Comparison of ENCODE assay signal across 28 cellular contexts in the genomic region with DNA sequence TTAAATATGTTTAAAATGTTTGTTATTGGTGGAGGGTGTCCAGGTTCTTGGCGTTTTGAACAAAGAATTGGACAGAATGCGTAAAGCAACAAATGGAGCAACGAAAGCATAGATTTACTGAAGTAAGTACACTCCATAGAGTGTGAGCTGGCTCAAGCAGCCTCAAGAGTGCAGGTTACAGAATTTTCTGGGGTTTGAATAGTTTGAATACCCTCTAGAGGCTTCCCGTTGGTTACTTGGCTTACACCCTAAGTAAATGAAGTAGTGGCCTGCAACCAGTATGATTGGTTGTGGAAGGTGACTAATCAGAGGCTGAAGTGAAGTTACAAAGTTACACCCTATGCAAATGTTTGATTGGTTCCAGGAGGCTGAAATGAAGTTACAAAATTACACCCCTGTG. TPM values are rescaled to one million over a fixed set of nuclear protein-coding genes. Genes with fewer than 3 reads are reported as not detected.
A peak's percentile ranks its signal among the peaks of the same experiment; 100 is the strongest.
DNase-seq lines count a peak whose midpoint lies in the region; ATAC-seq, FAIRE-seq and TF ChIP-seq lines count a peak whose summit lies in the region.
"Had no signal": no experiment of that assay in that cellular context is flagged by ENCODE, and none has a peak within 500 bp of the region (broad histone marks: within the 10 kb centered on the region; RNA-seq: fewer than 3 reads in every experiment).

No MANE protein-coding gene starts in this region.

- intact Hi-C loops in K562 (cut with micrococcal nuclease) (no loop called here), A673 (cut with micrococcal nuclease; ENCODE audit: unreplicated experiment) (loop anchor here (10.0 kb wide), 1 partner anchor 341 kb away; the partner anchor contains the start of gene SSBP3)

- TF ChIP-seq CTCF in K562 (IDR thresholded peaks at IDR 0.05 in 2 of 3, conservative IDR thresholded peaks at IDR 0.05 in 1 of 3; ENCODE audit: insufficient read depth in 2 of 3, low read depth in 1 of 3, low read length in 3 of 3) (no peak), fibroblast of the aortic adventitia (IDR thresholded peaks at IDR 0.05; ENCODE audit: insufficient read depth, low read length) (no peak), A673 (conservative IDR thresholded peaks at IDR 0.05; ENCODE audit: low read depth, low read length) (no peak)

- CTCF ChIA-PET in K562 (lab: Yijun Ruan, JAX; ENCODE audit: low intra/inter-chr PET ratio): no interaction called here
- CTCF ChIA-PET in A673 (lab: Charles Lee): no interaction called here

- POLR2A ChIA-PET in K562 (lab: Yijun Ruan, JAX): interaction anchor here (0.8 kb wide), 1 partner anchor 72 kb away, joined by 3 read pairs; no protein-coding TSS in a partner anchor
- POLR2A ChIA-PET in A673 (lab: Charles Lee; ENCODE audit: low non-redundant PET): no interaction called here

- no peak overlapping the region for H3K4me3 ChIP-seq in K562
- H3K4me3 ChIP-seq in fibroblast of the aortic adventitia (ENCODE audit: low read depth, low read length): no peak overlapping the region
- H3K4me3 ChIP-seq in A673 (ENCODE audit: low read depth, low read length, poor library complexity, severe bottlenecking): no peak overlapping the region
- H3K4me3 ChIP-seq: BLaER1 treated with 17β-estradiol and CSF1 and Interleukin-3, amounts not matched to agents 10 nM and 100 nM; GM23338 had no signal

- no peak overlapping the region for H3K27ac ChIP-seq in K562 (ENCODE audit: extremely low read depth, low read depth, low read length)
- no peak overlapping the region for H3K27ac ChIP-seq in A673 (ENCODE audit: low read depth, low read length, poor library complexity, severe bottlenecking)
- H3K27ac ChIP-seq: 22Rv1; BLaER1 treated with 17β-estradiol and CSF1 and Interleukin-3, amounts not matched to agents 10 nM and 100 nM had no signal

- H3K4me3 Mint-ChIP-seq in immature natural killer cell: no peak overlapping the region
- H3K4me3 Mint-ChIP-seq: CD14-positive monocyte; CD4-positive, alpha-beta T cell; CD8-positive, alpha-beta memory T cell; GM23338; H9 had no signal

- BruUV-seq in K562 (replicated peaks; lab: Mats Ljungman, UMichigan) (no TSS peak), A673 (replicated peaks; lab: Mats Ljungman, UMichigan) (no TSS peak)

- no peak for TF ChIP-seq EP300 in K562 (IDR thresholded peaks at IDR 0.05; ENCODE audit: low read length)

- H3K36me3 ChIP-seq in K562 (ENCODE audit: control insufficient read depth, insufficient read depth, low read length) (no peaks in the 10 kb centered on the region), A673 (ENCODE audit: insufficient read depth, low read length, poor library complexity, severe bottlenecking) (no peaks in the 10 kb centered on the region)
- H3K36me3 ChIP-seq: BE2C had no signal

- H3K9me1 ChIP-seq in K562 (ENCODE audit: control insufficient read depth, insufficient read depth, low read length): no peaks in the 10 kb centered on the region

- H3K27me3 ChIP-seq in K562 (ENCODE audit: control insufficient read depth in 2 of 2, insufficient read depth in 2 of 2, low read length in 2 of 2): no peaks in the 10 kb centered on the region
- H3K27me3 ChIP-seq in A673 (replicated peaks; ENCODE audit: insufficient read depth, low read depth, low read length, poor library complexity): no peaks in the 10 kb centered on the region
- H3K27me3 ChIP-seq: BE2C; BLaER1 treated with 17β-estradiol and CSF1 and Interleukin-3, amounts not matched to agents 10 nM and 100 nM had no signal

- H4K20me1 ChIP-seq in K562 (replicated peaks; ENCODE audit: control insufficient read depth, insufficient read depth, low read length): no peaks in the 10 kb centered on the region
- H4K20me1 ChIP-seq: BLaER1 treated with 17β-estradiol and CSF1 and Interleukin-3, amounts not matched to agents 10 nM and 100 nM had no signal

- peak; percentile 42; the same call in 2 of the 3 replicates for ATAC-seq in K562
- peak; percentile 79 for ATAC-seq in esophagus mucosa
- ATAC-seq: GM23338, HCT116 had no signal

- H3K4me1 Mint-ChIP-seq in immature natural killer cell: no peaks in the 10 kb centered on the region
- H3K4me1 Mint-ChIP-seq: CD14-positive monocyte, GM23338, H9 had no signal

- no peaks in the 10 kb centered on the region for H3K9me3 Mint-ChIP-seq in immature natural killer cell
- H3K9me3 Mint-ChIP-seq: CD14-positive monocyte; CD4-positive, alpha-beta T cell; CD8-positive, alpha-beta memory T cell; GM23338; H9 had no signal

- in situ Hi-C loops in K562 (cut with MboI): no loop called here

- no peak for TF ChIP-seq RAD21 in K562 (CRISPR knock-in tag; conservative IDR thresholded peaks at IDR 0.05 in 1 of 2, IDR thresholded peaks at IDR 0.05 in 1 of 2)

- H3K4me1 ChIP-seq in K562 (replicated peaks in 1 of 2; ENCODE audit: control insufficient read depth in 2 of 2, insufficient read depth in 2 of 2, low read length in 2 of 2) (peaks cover 2 to 5% of the 10 kb centered on the region in 2 experiments; a peak in 2 of 5 replicates), A673 (ENCODE audit: insufficient read depth, low read length, poor library complexity, severe bottlenecking) (no peaks in the 10 kb centered on the region)
- H3K4me1 ChIP-seq: BE2C had no signal

- no peak overlapping the region for H3K9ac ChIP-seq in K562 (ENCODE audit: insufficient read depth in 1 of 2, low read depth in 2 of 2, low read length in 2 of 2)
- H3K9ac ChIP-seq: BLaER1 treated with 17β-estradiol and CSF1 and Interleukin-3, amounts not matched to agents 10 nM and 100 nM had no signal

- no peaks in the 10 kb centered on the region for H3K79me2 ChIP-seq in K562 (ENCODE audit: control insufficient read depth, insufficient read depth, low read length)

- no peak overlapping the region for H3K4me2 ChIP-seq in K562 (ENCODE audit: insufficient read depth, low read length)
- H3K4me2 ChIP-seq: BLaER1 treated with 17β-estradiol and CSF1 and Interleukin-3, amounts not matched to agents 10 nM and 100 nM; GM23338 had no signal

- H3K9me3 ChIP-seq in K562 (replicated peaks; ENCODE audit: control insufficient read depth, insufficient read depth, low read depth, low read length) (no peaks in the 10 kb centered on the region), A673 (ENCODE audit: low read depth, low read length, poor library complexity, severe bottlenecking) (no peaks in the 10 kb centered on the region)
- H3K9me3 ChIP-seq: BE2C; BLaER1 treated with 17β-estradiol and CSF1 and Interleukin-3, amounts not matched to agents 10 nM and 100 nM had no signal

- no peaks in the 10 kb centered on the region for H3K27me3 Mint-ChIP-seq in immature natural killer cell (ENCODE audit: low read depth in 3 of 3)
- H3K27me3 Mint-ChIP-seq: CD4-positive, alpha-beta T cell; CD8-positive, alpha-beta memory T cell had no signal

- whole genome bisulfite sequencing in K562 (ENCODE audit: insufficient coverage, low coverage, missing lambda C conversion rate): 74% methylated on average over 4 of the region's 4 CpGs

- H3K27ac Mint-ChIP-seq in immature natural killer cell: no peak overlapping the region
- H3K27ac Mint-ChIP-seq: CD14-positive monocyte; CD4-positive, alpha-beta T cell; GM23338; H9 had no signal

- H2AFZ ChIP-seq in K562 (ENCODE audit: low read depth, low read length): no peak overlapping the region
- H2AFZ ChIP-seq: GM23338 had no signal

- no peak for TF ChIP-seq POLR2A in K562 (conservative IDR thresholded peaks at IDR 0.05)

- FAIRE-seq in K562 (lab: Jason Lieb, UNC): no peak
- FAIRE-seq: A204.1, D721Med, GM12891, GM18507 had no signal

- H3K36me3 Mint-ChIP-seq in immature natural killer cell: peaks cover 6 to 15% (median 6%) of the 10 kb centered on the region in 3 donors

- DNase-seq in EH (ENCODE audit: low read depth) (peak; percentile 9), K562 (ENCODE audit: extremely low read depth in 1 of 4, low spot score in 3 of 4) (peak in 1 of 4 experiments; percentile 15), fibroblast of the aortic adventitia (ENCODE audit: low read depth) (peak; percentile 61), mucosa of gallbladder (ENCODE audit: low spot score) (no peak), immature natural killer cell (no peak), A673 (ENCODE audit: low spot score) (no peak), cortex of kidney (lab: John Stamatoyannopoulos, UW) (no peak)
- DNase-seq: ACHN; AML-193; BE2C; CD4-positive, alpha-beta T cell; CD8-positive, alpha-beta memory T cell; DMS 273 treated with DMSO at 0.1 percent for 48 hours; DMS79; GF-D8; H9 had no signal

RNA-seq across cellular contexts. Expression of gene TCEANC2, which starts 10.8 kb away (rescaled TPM):
- 6.1 and 7.8 TPM in 2 replicates for total RNA-seq in K562 (2011; cell fraction: chromatin; rRNA removed; ENCODE audit: low replicate concordance)
- total RNA-seq in K562 (2011; cell fraction: nucleolus; rRNA removed): 3.8 and 5.4 TPM in 2 replicates
- 6.5 and 11.8 TPM in 2 replicates for total RNA-seq in K562 (2011; cell fraction: nucleoplasm; rRNA removed)
- 3.3 and 6.2 TPM in 2 replicates for total RNA-seq in K562 (2014; rRNA removed)
- total RNA-seq in K562 (2014; rRNA removed; fragmentation: Illumina TruSeq; extraction: Trizol): 6.3 and 8.2 TPM in 2 replicates
- 4.7 and 5.6 TPM in 2 replicates for total RNA-seq in K562 (2015; rRNA removed; fragmentation: Illumina TruSeq; extraction: Trizol)
- 7.0 and 7.2 TPM in 2 replicates for total RNA-seq in K562 (2021)
- polyA plus RNA-seq in K562 (2011; rRNA removed): 7.4 and 8.4 TPM in 2 replicates
- 5.2 and 8.1 TPM in 2 replicates for polyA plus RNA-seq in K562 (2011; cell fraction: cytosol; rRNA removed)
- polyA plus RNA-seq in K562 (2011; cell fraction: nucleus; rRNA removed): 6.6 and 7.9 TPM in 2 replicates
- 3.3 and 6.6 TPM in 2 replicates for polyA plus RNA-seq in K562 (2012)
- 6.0 and 7.1 TPM in 2 replicates for polyA plus RNA-seq in K562 (2014; fragmentation: Illumina TruSeq; extraction: Trizol)
- polyA plus RNA-seq in K562 (2014; fragmentation: Nextera tagmentation; extraction: Ambion mirVana): 10 to 100 TPM in 1 of 2 experiments, 1 to 10 TPM in 1; 9.8 to 10.2 TPM
- polyA plus RNA-seq in K562 (2014; rRNA removed): 5.2 and 5.3 TPM in 2 replicates
- 7.1 and 8.4 TPM in 2 replicates for polyA minus RNA-seq in K562 (2011; rRNA and poly(A)+ RNA removed)
- polyA minus RNA-seq in K562 (2011; cell fraction: cytosol; rRNA and poly(A)+ RNA removed): 2.4 and 3.2 TPM in 2 replicates
- 2.8 and 6.6 TPM in 2 replicates for polyA minus RNA-seq in K562 (2011; cell fraction: nucleus; rRNA and poly(A)+ RNA removed)
- 4.2 TPM for total RNA-seq in esophagus mucosa
- total RNA-seq in fibroblast of the aortic adventitia (ENCODE audit: low replicate concordance): 5.4 and 5.5 TPM in 2 replicates
- 6.0 TPM for total RNA-seq in mucosa of gallbladder
- 1 to 10 TPM; 3.3 to 6.3 (median 3.9) TPM for polyA plus RNA-seq in immature natural killer cell
- total RNA-seq in A673 (2021): 3.8 and 4.2 TPM in 2 replicates

RNA-seq across cellular contexts. Expression of gene TMEM59, which starts 11.2 kb away (rescaled TPM):
- 144 and 157 TPM in 2 replicates for total RNA-seq in K562 (2011; cell fraction: chromatin; rRNA removed; ENCODE audit: low replicate concordance)
- 168 and 198 TPM in 2 replicates for total RNA-seq in K562 (2011; cell fraction: nucleolus; rRNA removed)
- 246 and 274 TPM in 2 replicates for total RNA-seq in K562 (2011; cell fraction: nucleoplasm; rRNA removed)
- total RNA-seq in K562 (2014; rRNA removed) (97.2 and 122 TPM in 2 replicates), K562 (2014; rRNA removed; fragmentation: Illumina TruSeq; extraction: Trizol) (151 and 168 TPM in 2 replicates), K562 (2015; rRNA removed; fragmentation: Illumina TruSeq; extraction: Trizol) (137 and 144 TPM in 2 replicates), K562 (2021) (163 and 186 TPM in 2 replicates), esophagus mucosa (255 TPM), fibroblast of the aortic adventitia (ENCODE audit: low replicate concordance) (278 and 356 TPM in 2 replicates), mucosa of gallbladder (714 TPM), A673 (2021) (73.5 and 82.1 TPM in 2 replicates)
- polyA plus RNA-seq in K562 (2011; rRNA removed) (299 and 316 TPM in 2 replicates), K562 (2014; fragmentation: Illumina TruSeq; extraction: Trizol) (133 and 136 TPM in 2 replicates), K562 (2014; fragmentation: Nextera tagmentation; extraction: Ambion mirVana) (100 to 1,000 TPM; 196 to 202 TPM), K562 (2014; rRNA removed) (93.1 and 127 TPM in 2 replicates), immature natural killer cell (100 to 1,000 TPM; 633 to 969 (median 938) TPM)
- polyA plus RNA-seq in K562 (2011; cell fraction: cytosol; rRNA removed): 93.8 and 181 TPM in 2 replicates
- 45.4 and 94.5 TPM in 2 replicates for polyA plus RNA-seq in K562 (2011; cell fraction: nucleus; rRNA removed)
- polyA plus RNA-seq in K562 (2012): 189 and 249 TPM in 2 replicates
- polyA minus RNA-seq in K562 (2011; rRNA and poly(A)+ RNA removed): 146 and 161 TPM in 2 replicates
- polyA minus RNA-seq in K562 (2011; cell fraction: cytosol; rRNA and poly(A)+ RNA removed): 68.4 and 86.7 TPM in 2 replicates
- polyA minus RNA-seq in K562 (2011; cell fraction: nucleus; rRNA and poly(A)+ RNA removed): 12.7 and 29.8 TPM in 2 replicates

RNA-seq across cellular contexts. Expression of gene LDLRAD1, which starts 46.3 kb away (rescaled TPM):
- not detected in 2 replicates for total RNA-seq in K562 (2011; cell fraction: chromatin; rRNA removed; ENCODE audit: low replicate concordance)
- not detected in 2 replicates for total RNA-seq in K562 (2011; cell fraction: nucleolus; rRNA removed)
- not detected in 2 replicates for total RNA-seq in K562 (2011; cell fraction: nucleoplasm; rRNA removed)
- total RNA-seq in K562 (2014; rRNA removed) (not detected in 2 replicates), K562 (2014; rRNA removed; fragmentation: Illumina TruSeq; extraction: Trizol) (not detected in 2 replicates), K562 (2015; rRNA removed; fragmentation: Illumina TruSeq; extraction: Trizol) (not detected in 2 replicates), K562 (2021) (not detected in 2 replicates), esophagus mucosa (0.24 TPM), fibroblast of the aortic adventitia (ENCODE audit: low replicate concordance) (not detected in 2 replicates), mucosa of gallbladder (1.3 TPM), A673 (2021) (not detected in 2 replicates)
- polyA plus RNA-seq in K562 (2011; rRNA removed) (not detected in 2 replicates), K562 (2014; fragmentation: Illumina TruSeq; extraction: Trizol) (not detected in 2 replicates), K562 (2014; fragmentation: Nextera tagmentation; extraction: Ambion mirVana) (not detected), K562 (2014; rRNA removed) (not detected in 2 replicates), immature natural killer cell (not detected)
- polyA plus RNA-seq in K562 (2011; cell fraction: cytosol; rRNA removed): not detected in 2 replicates
- not detected in 2 replicates for polyA plus RNA-seq in K562 (2011; cell fraction: nucleus; rRNA removed)
- polyA plus RNA-seq in K562 (2012): not detected in 2 replicates
- not detected in 2 replicates for polyA minus RNA-seq in K562 (2011; rRNA and poly(A)+ RNA removed)
- polyA minus RNA-seq in K562 (2011; cell fraction: cytosol; rRNA and poly(A)+ RNA removed): not detected in 2 replicates
- polyA minus RNA-seq in K562 (2011; cell fraction: nucleus; rRNA and poly(A)+ RNA removed): not detected in 2 replicates
- total RNA-seq: CD4-positive, alpha-beta T cell; CD8-positive, alpha-beta memory T cell; G401; GM23338; H4; H9 had no signal
- polyA plus RNA-seq: CD14-positive monocyte; CD8-positive, alpha-beta memory T cell; GM23338 had no signal

Comparison
In these comparisons a context has a peak if more than half of its experiments do, and no peak if none do; other contexts are left out.
1. DNase-seq: peak in EH (single experiment) and fibroblast of the aortic adventitia (single experiment); none in mucosa of gallbladder (single experiment), immature natural killer cell (0 of 3), A673 (single experiment) and cortex of kidney (single experiment).